ENCODE assay signal across 19 cellular contexts in genomic region chr7:42045961-42046360, GRCh38.
"Had no signal": no experiment of that assay in that cellular context is flagged by ENCODE, and none has a peak within 500 bp of the region (broad histone marks: within the 10 kb centered on the region; RNA-seq: fewer than 3 reads in every experiment).

No MANE protein-coding gene starts in this region.

- H3K4me1 ChIP-seq: esophagus squamous epithelium, gastrocnemius medialis, heart right ventricle, left lung, lower lobe of right lung had no signal

- H3K9me3 ChIP-seq: esophagus squamous epithelium, gastrocnemius medialis, heart right ventricle, left lung, lower lobe of right lung had no signal

- H3K4me3 ChIP-seq: coronary artery, dorsolateral prefrontal cortex, esophagus squamous epithelium, gastrocnemius medialis, heart right ventricle, left lung, lower lobe of right lung had no signal

- ATAC-seq: gastrocnemius medialis, heart right ventricle, left cardiac atrium, left lung, left ventricle myocardium superior, lower lobe of right lung had no signal

- H3K27ac ChIP-seq: coronary artery, dorsolateral prefrontal cortex, esophagus squamous epithelium, gastrocnemius medialis, heart right ventricle, left lung, lower lobe of right lung had no signal

- DNase-seq: dermis blood vessel endothelial cell; dorsolateral prefrontal cortex; effector CD4-positive, alpha-beta T cell; effector memory CD4-positive, alpha-beta T cell; esophagus squamous epithelium; foreskin fibroblast; foreskin melanocyte; gastrocnemius medialis; glutamatergic neuron; head of caudate nucleus; heart right ventricle; hippocampal formation; left cardiac atrium; left lung; left ventricle myocardium superior; lower lobe of right lung; mesenchymal stem cell; midbrain had no signal

- H3K36me3 ChIP-seq: gastrocnemius medialis, left lung had no signal

- H3K27me3 ChIP-seq: esophagus squamous epithelium, gastrocnemius medialis, heart right ventricle, left lung had no signal
